ENCODE assay signal across 1 cellular context in the genomic region with DNA sequence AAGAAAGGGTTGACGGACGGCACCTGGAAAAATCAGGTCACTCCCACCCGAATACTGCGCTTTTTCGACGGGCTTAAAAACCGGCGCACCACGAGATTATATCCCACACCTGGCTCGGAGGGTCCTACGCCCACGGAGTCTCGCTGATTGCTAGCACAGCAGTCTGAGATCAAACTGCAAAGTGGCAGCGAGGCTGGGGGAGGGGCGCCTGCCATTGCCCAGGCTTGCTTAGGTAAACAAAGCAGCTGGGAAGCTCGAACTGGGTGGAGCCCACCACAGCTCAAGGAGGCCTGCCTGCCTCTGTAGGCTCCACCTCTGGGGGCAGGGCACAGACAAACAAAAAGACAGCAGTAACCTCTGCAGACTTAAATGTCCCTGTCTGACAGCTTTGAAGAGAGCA. TPM values are rescaled to one million over a fixed set of nuclear protein-coding genes. Genes with fewer than 3 reads are reported as not detected.
"Had no signal": no experiment of that assay in that cellular context is flagged by ENCODE, and none has a peak within 500 bp of the region (broad histone marks: within the 10 kb centered on the region; RNA-seq: fewer than 3 reads in every experiment).

No MANE protein-coding gene starts in this region.

RNA-seq across cellular contexts. Expression of a gene that starts 42.7 kb away (rescaled TPM):
- total RNA-seq: naive thymus-derived CD8-positive, alpha-beta T cell had no signal
